In genomic region chr10:122765412-122765811, GRCh38 we compare ENCODE assay signal across 11 cellular contexts.
"Had no signal": no experiment of that assay in that cellular context is flagged by ENCODE, and none has a peak within 500 bp of the region (broad histone marks: within the 10 kb centered on the region; RNA-seq: fewer than 3 reads in every experiment).

No MANE protein-coding gene starts in this region.

- H3K36me3 ChIP-seq: HAP-1 had no signal

- FAIRE-seq: H1, H54 had no signal

- H3K4me2 ChIP-seq: GM23338 had no signal

- H2AFZ ChIP-seq: GM23248, GM23338 had no signal

- H3K9ac ChIP-seq: GM23248 had no signal

- ATAC-seq: GM23338, HCT116 had no signal

- DNase-seq: GM23248, GOT3, H7, H9, HCEC 1CT, HFFc6 had no signal

- H3K27ac ChIP-seq: GM23248 had no signal

- H3K4me3 ChIP-seq: GM23248, GM23338, HAP-1 had no signal

- H3K9me3 ChIP-seq: HAP-1 had no signal

- H3K4me1 ChIP-seq: HAP-1 had no signal
